Comparison of ENCODE assay signal across 8 cellular contexts in genomic region chr12:25387136-25388050, GRCh38.
A peak's percentile ranks its signal among the peaks of the same experiment; 100 is the strongest.
DNase-seq lines count a peak whose midpoint lies in the region; ATAC-seq, FAIRE-seq and TF ChIP-seq lines count a peak whose summit lies in the region.

No MANE protein-coding gene starts in this region.

- H3K4me3 ChIP-seq in OCI-LY3 (ENCODE audit: low read length) = peak overlapping the region; percentile 91
- no peak overlapping the region for H3K4me3 ChIP-seq in mucosa of stomach (ENCODE audit: low read length)

- peak overlapping the region; percentile 89 for H3K27ac ChIP-seq in OCI-LY3 (ENCODE audit: low read length)

- H3K36me3 ChIP-seq in OCI-LY3 (replicated peaks; ENCODE audit: low read depth, low read length) (peaks cover 9% of the 10 kb centered on the region), mucosa of stomach (ENCODE audit: control insufficient read depth, insufficient read depth, low read length) (no peaks in the 10 kb centered on the region)

- H3K4me1 ChIP-seq in OCI-LY3 (ENCODE audit: low read length) (peaks cover 29% of the 10 kb centered on the region), mucosa of stomach (ENCODE audit: control insufficient read depth, insufficient read depth, low read length) (peaks cover 19% of the 10 kb centered on the region)

- H3K9ac ChIP-seq in OCI-LY3 (ENCODE audit: low read length) (peak overlapping the region; percentile 77), mucosa of stomach (ENCODE audit: low read length) (peak overlapping the region; percentile 99)

- peak overlapping the region; percentile 91 to 100 (median 99) for H3K4me3 Mint-ChIP-seq in IgD-negative memory B cell

- H3K27me3 Mint-ChIP-seq in IgD-negative memory B cell = no peaks in the 10 kb centered on the region

- peaks cover 5% of the 10 kb centered on the region; the same call in 1 of the 2 replicates for H3K27me3 ChIP-seq in OCI-LY3 (ENCODE audit: low read depth, low read length)
- no peaks in the 10 kb centered on the region for H3K27me3 ChIP-seq in mucosa of stomach (ENCODE audit: control insufficient read depth, insufficient read depth, low read length)

- peak overlapping the region; percentile 98 for H3K4me2 ChIP-seq in OCI-LY3 (ENCODE audit: low read length)

- H3K9me3 Mint-ChIP-seq in IgD-negative memory B cell = peaks cover 0 to 1% (median 0%) of the 10 kb centered on the region in 3 donors

- FAIRE-seq in GM12891 (lab: Jason Lieb, UNC) = no peak

- H3K36me3 Mint-ChIP-seq in IgD-negative memory B cell = peaks cover 1% of the 10 kb centered on the region

- H3K4me1 Mint-ChIP-seq in IgD-negative memory B cell = peaks cover 8 to 21% (median 15%) of the 10 kb centered on the region in 3 donors

- peak; percentile 37 for DNase-seq in GM12891 (ENCODE audit: insufficient read length, low spot score)
- peak; percentile 73 for DNase-seq in activated T-cell treated with anti-CD3 and anti-CD28 coated beads for 4 hours
- peak; percentile 27 to 62 for DNase-seq in stimulated activated CD8-positive, alpha-beta memory T cell treated with anti-CD3 and anti-CD28 coated beads, Interleukin-4, amount 100 ng/mL, for 1 hour (ENCODE audit: low read depth in 2 of 2, low spot score in 1 of 2)

- H4K20me1 ChIP-seq in OCI-LY3 (ENCODE audit: insufficient read depth, low read length) = no peaks in the 10 kb centered on the region

- no peaks in the 10 kb centered on the region for H3K9me3 ChIP-seq in OCI-LY3 (ENCODE audit: insufficient read depth, low read length)
- H3K9me3 ChIP-seq in mucosa of stomach (ENCODE audit: control insufficient read depth, low read length) = no peaks in the 10 kb centered on the region

- no peak overlapping the region for H2AFZ ChIP-seq in OCI-LY3 (ENCODE audit: low read depth, low read length)

- peak overlapping the region; percentile 85 to 100 (median 98) for H3K27ac Mint-ChIP-seq in IgD-negative memory B cell

- TF ChIP-seq POLR2A in GM12891 (IDR thresholded peaks at IDR 0.05; ENCODE audit: low read depth, low read length) = no peak

- peaks cover 11% of the 10 kb centered on the region for H3K79me2 ChIP-seq in OCI-LY3 (ENCODE audit: low read length)

- ATAC-seq in esophagus mucosa = peak; percentile 49
- no peak for ATAC-seq in HG03097 (IDR thresholded peaks at IDR 0.05; ENCODE audit: low FRiP score, unreplicated experiment)

- TF ChIP-seq CTCF in OCI-LY3 (IDR thresholded peaks at IDR 0.05; ENCODE audit: low read depth, low read length) = peak; percentile 95

TF ChIP-seq in GM12891, 5 proteins besides CTCF, POLR2A, EP300 and RAD21:
- TF ChIP-seq SPI1 (IDR thresholded peaks at IDR 0.05; ENCODE audit: low read depth, low read length) (no peak), TAF1 (IDR thresholded peaks at IDR 0.05; ENCODE audit: low read depth, low read length) (no peak), PAX5 (IDR thresholded peaks at IDR 0.05; ENCODE audit: insufficient read depth, low read length, severe bottlenecking) (no peak), POU2F2 (IDR thresholded peaks at IDR 0.05; ENCODE audit: low read depth, low read length) (no peak), POLR2AphosphoS5 (IDR thresholded peaks at IDR 0.05; ENCODE audit: low read depth, low read length) (no peak)
